In genomic region chr14:92534863-92535654, GRCh38 we compare ENCODE assay signal across 13 cellular contexts. TPM values are rescaled to one million over a fixed set of nuclear protein-coding genes. Genes with fewer than 3 reads are reported as not detected.
A peak's percentile ranks its signal among the peaks of the same experiment; 100 is the strongest.
DNase-seq lines count a peak whose midpoint lies in the region; ATAC-seq and TF ChIP-seq lines count a peak whose summit lies in the region.
"Had no signal": no experiment of that assay in that cellular context is flagged by ENCODE, and none has a peak within 500 bp of the region (broad histone marks: within the 10 kb centered on the region; RNA-seq: fewer than 3 reads in every experiment).

No MANE protein-coding gene starts in this region.

- H3K36me3 Mint-ChIP-seq in CD8-positive, alpha-beta memory T cell, result peaks cover 0 to under 1% (median 0%) of the 10 kb centered on the region in 3 donors
- H3K36me3 Mint-ChIP-seq in activated naive CD4-positive, alpha-beta T cell treated with anti-CD3 and anti-CD28 coated beads, Interleukin-2, amount 50 U/mL, for 24 hours, result no peaks in the 10 kb centered on the region
- H3K36me3 Mint-ChIP-seq in naive thymus-derived CD8-positive, alpha-beta T cell, result no peaks in the 10 kb centered on the region

- peak overlapping the region; percentile 29 to 91 (median 77) for H3K4me3 Mint-ChIP-seq in CD8-positive, alpha-beta memory T cell
- H3K4me3 Mint-ChIP-seq in activated naive CD4-positive, alpha-beta T cell treated with anti-CD3 and anti-CD28 coated beads, Interleukin-2, amount 50 U/mL, for 24 hours, result peak overlapping the region; percentile 77
- peak overlapping the region; percentile 65 to 82 (median 76) for H3K4me3 Mint-ChIP-seq in naive thymus-derived CD8-positive, alpha-beta T cell

- H4K20me1 ChIP-seq in osteoblast (ENCODE audit: insufficient read depth, low read length), result peaks cover 6% of the 10 kb centered on the region

- peak in 3 of 5 donors; percentile 54 to 80 (median 62) for DNase-seq in CD8-positive, alpha-beta memory T cell
- peak; percentile 79 for DNase-seq in Jurkat, Clone E6-1 (ENCODE audit: low read depth, low spot score)
- peak in 9 of 10 donors; percentile 19 to 79 (median 66) for DNase-seq in naive thymus-derived CD8-positive, alpha-beta T cell
- no peak for DNase-seq in AML-193 (lab: John Stamatoyannopoulos, UW)
- no peak for DNase-seq in activated gamma-delta T cell (lab: John Stamatoyannopoulos, UW)
- DNase-seq in osteoblast (ENCODE audit: insufficient read length, low spot score, missing footprints), result no peak
- DNase-seq in HK-2 (ENCODE audit: unreplicated experiment), result no peak
- DNase-seq: activated effector memory CD4-positive, alpha-beta T cell treated with anti-CD3 and anti-CD28 coated beads, Interleukin-2, amount 50 U/mL, for 16 hours; Calu3; mesenchymal stem cell; psoas muscle; substantia nigra had no signal

- H3K4me3 ChIP-seq in CD8-positive, alpha-beta memory T cell (ENCODE audit: low read length), result peak overlapping the region; percentile 32
- H3K4me3 ChIP-seq in Jurkat, Clone E6-1 (ENCODE audit: low read length), result peak overlapping the region; percentile 30
- H3K4me3 ChIP-seq in osteoblast (ENCODE audit: insufficient read depth, low read length), result no peak overlapping the region
- H3K4me3 ChIP-seq: psoas muscle had no signal

- POLR2A ChIA-PET in CD8-positive, alpha-beta memory T cell (lab: Charles Lee), result interaction anchor here (0.6 to 0.9 kb wide), 7 partner anchors 11 to 276 kb away, joined by 3 to 9 read pairs (median 3); partner anchors contain the start of gene RIN3
- POLR2A ChIA-PET in naive thymus-derived CD8-positive, alpha-beta T cell (lab: Charles Lee), result interaction anchor here (0.7 to 3.2 kb wide), 15 partner anchors 11 to 258 kb away, joined by 3 to 17 read pairs (median 4); partner anchors contain the start of gene RIN3

- H3K4me2 ChIP-seq in osteoblast (ENCODE audit: insufficient read depth, low read length), result no peak overlapping the region

- H3K9me3 ChIP-seq in CD8-positive, alpha-beta memory T cell (ENCODE audit: low read length), result no peaks in the 10 kb centered on the region
- H3K9me3 ChIP-seq in osteoblast (ENCODE audit: low read depth, low read length), result no peaks in the 10 kb centered on the region
- H3K9me3 ChIP-seq: psoas muscle had no signal

- CTCF ChIA-PET in CD8-positive, alpha-beta memory T cell (lab: Charles Lee), result interaction anchor here (1.4 kb wide), 1 partner anchor 11 kb away, joined by 6 read pairs; no protein-coding TSS in a partner anchor

- no peaks in the 10 kb centered on the region for H3K27me3 Mint-ChIP-seq in CD8-positive, alpha-beta memory T cell
- H3K27me3 Mint-ChIP-seq in activated naive CD4-positive, alpha-beta T cell treated with anti-CD3 and anti-CD28 coated beads, Interleukin-2, amount 50 U/mL, for 24 hours, result no peaks in the 10 kb centered on the region
- H3K27me3 Mint-ChIP-seq in naive thymus-derived CD8-positive, alpha-beta T cell, result no peaks in the 10 kb centered on the region

- H3K36me3 ChIP-seq in CD8-positive, alpha-beta memory T cell (ENCODE audit: insufficient read depth, low read length), result no peaks in the 10 kb centered on the region
- H3K36me3 ChIP-seq in osteoblast (ENCODE audit: insufficient read depth, low read length), result no peaks in the 10 kb centered on the region

- no peak for TF ChIP-seq CTCF in osteoblast (IDR thresholded peaks at IDR 0.05; ENCODE audit: extremely low read depth, low read depth, low read length)

- peaks cover 60 to 92% (median 72%) of the 10 kb centered on the region in 3 donors for H3K4me1 Mint-ChIP-seq in CD8-positive, alpha-beta memory T cell
- H3K4me1 Mint-ChIP-seq in activated naive CD4-positive, alpha-beta T cell treated with anti-CD3 and anti-CD28 coated beads, Interleukin-2, amount 50 U/mL, for 24 hours, result peaks cover 70% of the 10 kb centered on the region
- H3K4me1 Mint-ChIP-seq in naive thymus-derived CD8-positive, alpha-beta T cell, result peaks cover 36 to 85% (median 80%) of the 10 kb centered on the region in 4 donors

- peak; percentile 43 to 56 for ATAC-seq in naive thymus-derived CD8-positive, alpha-beta T cell
- ATAC-seq: psoas muscle had no signal

- peak overlapping the region; percentile 86 to 100 (median 94) for H3K27ac Mint-ChIP-seq in CD8-positive, alpha-beta memory T cell
- H3K27ac Mint-ChIP-seq in activated naive CD4-positive, alpha-beta T cell treated with anti-CD3 and anti-CD28 coated beads, Interleukin-2, amount 50 U/mL, for 24 hours, result peak overlapping the region; percentile 9
- H3K27ac Mint-ChIP-seq in naive thymus-derived CD8-positive, alpha-beta T cell, result peak overlapping the region; percentile 88 to 97 (median 92)

- no peak overlapping the region for H2AFZ ChIP-seq in osteoblast (ENCODE audit: low read length)

- no peaks in the 10 kb centered on the region for H3K9me3 Mint-ChIP-seq in CD8-positive, alpha-beta memory T cell
- no peaks in the 10 kb centered on the region for H3K9me3 Mint-ChIP-seq in activated naive CD4-positive, alpha-beta T cell treated with anti-CD3 and anti-CD28 coated beads, Interleukin-2, amount 50 U/mL, for 24 hours
- no peaks in the 10 kb centered on the region for H3K9me3 Mint-ChIP-seq in naive thymus-derived CD8-positive, alpha-beta T cell

- peak overlapping the region; percentile 25 for H3K27ac ChIP-seq in CD8-positive, alpha-beta memory T cell (ENCODE audit: low read depth, low read length)
- H3K27ac ChIP-seq in osteoblast (ENCODE audit: low read depth, low read length), result no peak overlapping the region
- H3K27ac ChIP-seq: psoas muscle had no signal

- H3K27me3 ChIP-seq in CD8-positive, alpha-beta memory T cell (ENCODE audit: insufficient read depth, low read length, poor library complexity, severe bottlenecking), result no peaks in the 10 kb centered on the region
- H3K27me3 ChIP-seq in osteoblast (ENCODE audit: insufficient read depth, low read length), result no peaks in the 10 kb centered on the region

- H3K79me2 ChIP-seq in osteoblast (ENCODE audit: insufficient read depth, low read length), result peaks cover 56% of the 10 kb centered on the region

- H3K4me1 ChIP-seq in CD8-positive, alpha-beta memory T cell (ENCODE audit: insufficient read depth, low read length), result peaks cover 63% of the 10 kb centered on the region
- peaks cover 23% of the 10 kb centered on the region for H3K4me1 ChIP-seq in osteoblast (ENCODE audit: insufficient read depth, low read length)

RNA-seq across cellular contexts. Expression of gene RIN3, which starts 21.5 kb away (rescaled TPM):
- 10 to 100 TPM; 46.0 to 47.4 TPM for total RNA-seq in CD8-positive, alpha-beta memory T cell
- polyA plus RNA-seq in CD8-positive, alpha-beta memory T cell, result 31.9 TPM
- 6.3 TPM for polyA plus RNA-seq in Jurkat, Clone E6-1 (2012; ENCODE audit: insufficient read depth, insufficient read length)
- total RNA-seq in naive thymus-derived CD8-positive, alpha-beta T cell, result 100 to 1,000 TPM; 137 to 146 TPM
- polyA plus RNA-seq in naive thymus-derived CD8-positive, alpha-beta T cell, result 10 to 100 TPM; 16.8 to 45.8 (median 30.0) TPM
- 7.6 and 10.3 TPM in 2 replicates for total RNA-seq in osteoblast

Comparison
In these comparisons a context has a peak if more than half of its experiments do, and no peak if none do; other contexts are left out.
1. DNase-seq: peak in CD8-positive, alpha-beta memory T cell (3 of 5), Jurkat, Clone E6-1 (single experiment) and naive thymus-derived CD8-positive, alpha-beta T cell (9 of 10); none in AML-193 (0 of 2), activated gamma-delta T cell (single experiment), osteoblast (single experiment) and HK-2 (single experiment).
2. H3K27ac Mint-ChIP-seq: peak in every context shown above with its lines; median percentile 94 in CD8-positive, alpha-beta memory T cell; 92 in naive thymus-derived CD8-positive, alpha-beta T cell; 9 in activated naive CD4-positive, alpha-beta T cell treated with anti-CD3 and anti-CD28 coated beads, Interleukin-2, amount 50 U/mL, for 24 hours.
3. Peak in every context shown above with its lines, with median percentiles within 50 percentile points of each other: H3K4me3 Mint-ChIP-seq.